Comparison of ENCODE assay signal across 8 cellular contexts in genomic region chr10:124641282-124642075, GRCh38.
A peak's percentile ranks its signal among the peaks of the same experiment; 100 is the strongest.
DNase-seq lines count a peak whose midpoint lies in the region; ATAC-seq and TF ChIP-seq lines count a peak whose summit lies in the region.

No MANE protein-coding gene starts in this region.

- POLR2A ChIA-PET in GM10248 (lab: Yijun Ruan, JAX), result no interaction called here

- CTCF ChIA-PET in GM10248 (lab: Yijun Ruan, JAX), result interaction anchor here (1.3 kb wide), 1 partner anchor 15 kb away, joined by 3 read pairs; no protein-coding TSS in a partner anchor

- TF ChIP-seq CTCF in GM10248 (IDR thresholded peaks at IDR 0.05; ENCODE audit: control extremely low read depth, extremely low read depth, low read depth, missing control alignments) (no peak), cardiac fibroblast (IDR thresholded peaks at IDR 0.05; ENCODE audit: low read depth, low read length) (no peak), mucosa of descending colon (IDR thresholded peaks at IDR 0.05) (no peak), endothelial cell (IDR thresholded peaks at IDR 0.05; ENCODE audit: unreplicated experiment) (no peak), glutamatergic neuron (IDR thresholded peaks at IDR 0.05; ENCODE audit: partially characterized antibody, unreplicated experiment) (no peak)

- H3K27me3 Mint-ChIP-seq in endothelial cell (ENCODE audit: unreplicated experiment) (no peaks in the 10 kb centered on the region), glutamatergic neuron (ENCODE audit: unreplicated experiment) (no peaks in the 10 kb centered on the region)

- H3K4me1 Mint-ChIP-seq in endothelial cell (ENCODE audit: unreplicated experiment) (peaks cover 29% of the 10 kb centered on the region), glutamatergic neuron (ENCODE audit: low read depth, unreplicated experiment) (peaks cover 28% of the 10 kb centered on the region)

- peaks cover 6% of the 10 kb centered on the region for H3K4me1 ChIP-seq in mucosa of descending colon (ENCODE audit: low read depth)

- DNase-seq in GM10248 (ENCODE audit: extremely low spot score), result peak; percentile 60
- peak; percentile 70 for DNase-seq in SIG-M5 (lab: John Stamatoyannopoulos, UW)
- peak; percentile 58 to 81 for DNase-seq in cardiac fibroblast (ENCODE audit: low read depth in 2 of 2)
- peak in 2 of 3 donors; percentile 29 to 45 for DNase-seq in mucosa of descending colon
- DNase-seq in NCI-H2107 (lab: John Stamatoyannopoulos, UW), result no peak
- no peak for DNase-seq in endothelial cell (ENCODE audit: low spot score)
- no peak for DNase-seq in glutamatergic neuron

- H3K9me3 Mint-ChIP-seq in endothelial cell (ENCODE audit: unreplicated experiment) (no peaks in the 10 kb centered on the region), glutamatergic neuron (ENCODE audit: unreplicated experiment) (peaks cover 11% of the 10 kb centered on the region)

- no peaks in the 10 kb centered on the region for H3K9me3 ChIP-seq in mucosa of descending colon

- H3K4me3 ChIP-seq in cardiac fibroblast (replicated peaks in 1 of 2; ENCODE audit: low read depth in 2 of 2, low read length in 2 of 2) (no peak overlapping the region), mucosa of descending colon (no peak overlapping the region)

- H3K4me3 Mint-ChIP-seq in endothelial cell (ENCODE audit: unreplicated experiment) (no peak overlapping the region), glutamatergic neuron (ENCODE audit: unreplicated experiment) (no peak overlapping the region)

- ATAC-seq in HG02623 (IDR thresholded peaks at IDR 0.05; ENCODE audit: unreplicated experiment) (peak; percentile 34), mucosa of descending colon (peak; percentile 45)

- H3K36me3 Mint-ChIP-seq in endothelial cell (ENCODE audit: low read depth, unreplicated experiment) (peaks cover 8% of the 10 kb centered on the region), glutamatergic neuron (ENCODE audit: unreplicated experiment) (no peaks in the 10 kb centered on the region)

- intact Hi-C loops in mucosa of descending colon (cut with DNase I, micrococcal nuclease), result loop anchor here (10.0 kb wide), 1 partner anchor 103 kb away; the partner anchor contains the start of gene FAM53B (in 2 of the 2)

- no peaks in the 10 kb centered on the region for H3K36me3 ChIP-seq in mucosa of descending colon (ENCODE audit: low read depth)

- H3K27ac Mint-ChIP-seq in endothelial cell (ENCODE audit: unreplicated experiment) (no peak overlapping the region), glutamatergic neuron (ENCODE audit: unreplicated experiment) (no peak overlapping the region)

Comparison
In these comparisons a context has a peak if more than half of its experiments do, and no peak if none do; other contexts are left out.
1. DNase-seq: peak in GM10248 (single experiment), SIG-M5 (single experiment), cardiac fibroblast (2 of 2) and mucosa of descending colon (2 of 3); none in NCI-H2107 (single experiment), endothelial cell (single experiment) and glutamatergic neuron (single experiment).